9 cellular contexts compared by ENCODE assay signal in genomic region chr1:220732621-220733020, GRCh38. TPM values are rescaled to one million over a fixed set of nuclear protein-coding genes. Genes with fewer than 3 reads are reported as not detected.
DNase-seq lines count a peak whose midpoint lies in the region; ATAC-seq, FAIRE-seq and TF ChIP-seq lines count a peak whose summit lies in the region.
"Had no signal": no experiment of that assay in that cellular context is flagged by ENCODE, and none has a peak within 500 bp of the region (broad histone marks: within the 10 kb centered on the region; RNA-seq: fewer than 3 reads in every experiment).

No MANE protein-coding gene starts in this region.

- H2AFZ ChIP-seq in K562 (ENCODE audit: low read depth, low read length) = peak overlapping the region; percentile 71

- no peak for FAIRE-seq in K562 (lab: Jason Lieb, UNC)

- CTCF ChIA-PET in K562 (lab: Yijun Ruan, JAX; ENCODE audit: low intra/inter-chr PET ratio) = no interaction called here

- no peak for TF ChIP-seq CTCF in K562 (IDR thresholded peaks at IDR 0.05 in 2 of 3, conservative IDR thresholded peaks at IDR 0.05 in 1 of 3; ENCODE audit: insufficient read depth in 2 of 3, low read depth in 1 of 3, low read length in 3 of 3)
- no peak for TF ChIP-seq CTCF in GM13977 (IDR thresholded peaks at IDR 0.05; ENCODE audit: extremely low read depth, insufficient read depth, missing control alignments)
- no peak for TF ChIP-seq CTCF in ovary (IDR thresholded peaks at IDR 0.05)

- H3K27ac ChIP-seq in BLaER1 treated with 17β-estradiol and CSF1 and Interleukin-3, amounts not matched to agents 10 nM and 100 nM = peak overlapping the region in 10 of 11 experiments; percentile 49 to 70 (median 62); a peak in 17 of 22 replicates
- no peak overlapping the region for H3K27ac ChIP-seq in K562 (ENCODE audit: extremely low read depth, low read depth, low read length)
- no peak overlapping the region for H3K27ac ChIP-seq in ovary

- H3K4me3 ChIP-seq in BLaER1 treated with 17β-estradiol and CSF1 and Interleukin-3, amounts not matched to agents 10 nM and 100 nM = peak overlapping the region in 2 of 10 experiments; percentile 11 to 26; a peak in 1 of 20 replicates
- H3K4me3 ChIP-seq in K562 (no peak overlapping the region), mucosa of stomach (ENCODE audit: low read length) (peak overlapping the region; percentile 62), ovary (no peak overlapping the region)

- peak overlapping the region; percentile 3 to 78 (median 59) for H3K4me2 ChIP-seq in BLaER1 treated with 17β-estradiol and CSF1 and Interleukin-3, amounts not matched to agents 10 nM and 100 nM
- peak overlapping the region; percentile 14; the same call in 1 of the 2 replicates for H3K4me2 ChIP-seq in K562 (ENCODE audit: insufficient read depth, low read length)

- in situ Hi-C loops in K562 (cut with MboI) = no loop called here
- in situ Hi-C loops in GM13977 (cut with MboI; ENCODE audit: low pct_unique_long_range_greater_than_20kb, low sequenced_read_pairs, unreplicated experiment) = loop anchor here (25.0 kb wide), 1 partner anchor 445 kb away; no protein-coding TSS in a partner anchor

- H3K9me1 ChIP-seq in K562 (ENCODE audit: control insufficient read depth, insufficient read depth, low read length) = no peaks in the 10 kb centered on the region

- ATAC-seq in HG02642 (IDR thresholded peaks at IDR 0.05; ENCODE audit: poor library complexity, unreplicated experiment) (peak; percentile 11), K562 (peak; percentile 39), HG02938 (IDR thresholded peaks at IDR 0.05; ENCODE audit: unreplicated experiment) (no peak)

- no peaks in the 10 kb centered on the region; a peak in 1 of 22 replicates for H3K9me3 ChIP-seq in BLaER1 treated with 17β-estradiol and CSF1 and Interleukin-3, amounts not matched to agents 10 nM and 100 nM (replicated peaks in 1 of 11)
- H3K9me3 ChIP-seq in K562 (replicated peaks; ENCODE audit: control insufficient read depth, insufficient read depth, low read depth, low read length) = no peaks in the 10 kb centered on the region
- no peaks in the 10 kb centered on the region for H3K9me3 ChIP-seq in mucosa of stomach (ENCODE audit: control insufficient read depth, low read length)
- H3K9me3 ChIP-seq in ovary = no peaks in the 10 kb centered on the region

- DNase-seq in K562 (ENCODE audit: extremely low read depth in 1 of 4, low spot score in 3 of 4) (no peak), GM13977 (ENCODE audit: low spot score) (no peak), ovary (no peak)
- DNase-seq in effector CD8-positive, alpha-beta T cell (lab: John Stamatoyannopoulos, UW) = no peak

- 20% methylated on average over 7 of the region's 7 CpGs for WGBS in K562 (ENCODE audit: insufficient coverage, low coverage, missing lambda C conversion rate)
- 72 to 77% (median 77%) methylated on average over 7 of the region's 7 CpGs for WGBS in ovary, 3 donors

- no peaks in the 10 kb centered on the region for H4K20me1 ChIP-seq in BLaER1 treated with 17β-estradiol and CSF1 and Interleukin-3, amounts not matched to agents 10 nM and 100 nM
- no peaks in the 10 kb centered on the region for H4K20me1 ChIP-seq in K562 (replicated peaks; ENCODE audit: control insufficient read depth, insufficient read depth, low read length)

- POLR2A ChIA-PET in K562 (lab: Yijun Ruan, JAX) = interaction anchor here (0.6 to 1.3 kb wide), 3 partner anchors 14 to 452 kb away, joined by 3 to 4 read pairs (median 4); no protein-coding TSS in a partner anchor

- H3K9ac ChIP-seq in BLaER1 treated with 17β-estradiol and CSF1 and Interleukin-3, amounts not matched to agents 10 nM and 100 nM = peak overlapping the region in 1 of 11 experiments; percentile 5; a peak in 3 of 22 replicates
- H3K9ac ChIP-seq in K562 (ENCODE audit: insufficient read depth in 1 of 2, low read depth in 2 of 2, low read length in 2 of 2) = no peak overlapping the region
- H3K9ac ChIP-seq in mucosa of stomach (ENCODE audit: low read length) = peak overlapping the region; percentile 40

- no peak for TF ChIP-seq EP300 in K562 (IDR thresholded peaks at IDR 0.05; ENCODE audit: low read length)
- TF ChIP-seq EP300 in ovary (IDR thresholded peaks at IDR 0.05) = no peak

- intact Hi-C loops in K562 (cut with micrococcal nuclease) (loop anchor here (1.0 to 5.0 kb wide), 3 partner anchors 51 to 452 kb away; no protein-coding TSS in a partner anchor), ovary (cut with DNase I) (loop anchor here in 2 of 4 donors (2.0 to 5.0 kb wide), 2 partner anchors 40 to 42 kb away; partner anchors contain the start of gene C1orf115 (in 2 of the 2))

- H3K79me2 ChIP-seq in K562 (ENCODE audit: control insufficient read depth, insufficient read depth, low read length) = no peaks in the 10 kb centered on the region

- BruUV-seq in K562 (replicated peaks; lab: Mats Ljungman, UMichigan) = no TSS peak

- H3K4me1 ChIP-seq in BLaER1 treated with 17β-estradiol and CSF1 and Interleukin-3, amounts not matched to agents 10 nM and 100 nM = peaks cover 6 to 18% (median 14%) of the 10 kb centered on the region in 10 experiments; a peak in 19 of 20 replicates
- H3K4me1 ChIP-seq in K562 (replicated peaks in 1 of 2; ENCODE audit: control insufficient read depth in 2 of 2, insufficient read depth in 2 of 2, low read length in 2 of 2) = no peaks in the 10 kb centered on the region
- H3K4me1 ChIP-seq in mucosa of stomach (ENCODE audit: control insufficient read depth, insufficient read depth, low read length) = peaks cover 15% of the 10 kb centered on the region
- H3K4me1 ChIP-seq in ovary (ENCODE audit: insufficient read depth) = peaks cover 3% of the 10 kb centered on the region

- no peak for TF ChIP-seq POLR2A in K562 (conservative IDR thresholded peaks at IDR 0.05)
- no peak for TF ChIP-seq POLR2A in ovary (IDR thresholded peaks at IDR 0.05)

- H3K36me3 ChIP-seq in BLaER1 treated with 17β-estradiol and CSF1 and Interleukin-3, amounts not matched to agents 10 nM and 100 nM = no peaks in the 10 kb centered on the region
- no peaks in the 10 kb centered on the region for H3K36me3 ChIP-seq in K562 (ENCODE audit: control insufficient read depth, insufficient read depth, low read length)
- H3K36me3 ChIP-seq in mucosa of stomach (ENCODE audit: control insufficient read depth, insufficient read depth, low read length) = no peaks in the 10 kb centered on the region
- H3K36me3 ChIP-seq in ovary = no peaks in the 10 kb centered on the region

- H3K27me3 ChIP-seq in BLaER1 treated with 17β-estradiol and CSF1 and Interleukin-3, amounts not matched to agents 10 nM and 100 nM = no peaks in the 10 kb centered on the region
- H3K27me3 ChIP-seq in K562 (ENCODE audit: control insufficient read depth in 2 of 2, insufficient read depth in 2 of 2, low read length in 2 of 2) = peaks cover 3 to 4% of the 10 kb centered on the region in 2 experiments; a peak in 1 of 5 replicates
- no peaks in the 10 kb centered on the region for H3K27me3 ChIP-seq in mucosa of stomach (ENCODE audit: control insufficient read depth, insufficient read depth, low read length)
- no peaks in the 10 kb centered on the region for H3K27me3 ChIP-seq in ovary

- TF ChIP-seq RAD21 in K562 (CRISPR knock-in tag; conservative IDR thresholded peaks at IDR 0.05 in 1 of 2, IDR thresholded peaks at IDR 0.05 in 1 of 2) = no peak

RNA-seq across cellular contexts. Expression of gene MTARC2, which starts 15.5 kb away (rescaled TPM):
- not detected in 2 replicates for total RNA-seq in K562 (2011; cell fraction: chromatin; rRNA removed; ENCODE audit: low replicate concordance)
- not detected in 2 replicates for total RNA-seq in K562 (2011; cell fraction: nucleolus; rRNA removed)
- total RNA-seq in K562 (2011; cell fraction: nucleoplasm; rRNA removed) = not detected in 2 replicates
- total RNA-seq in K562 (2014; rRNA removed) (not detected in 2 replicates), K562 (2014; rRNA removed; fragmentation: Illumina TruSeq; extraction: Trizol) (not detected in 2 replicates), K562 (2015; rRNA removed; fragmentation: Illumina TruSeq; extraction: Trizol) (not detected in 2 replicates), K562 (2021) (0.11 and 0.35 TPM in 2 replicates), ovary (10 to 100 TPM; 12.8 to 26.9 (median 23.6) TPM)
- polyA plus RNA-seq in K562 (2011; rRNA removed) (not detected in 2 replicates), K562 (2014; fragmentation: Illumina TruSeq; extraction: Trizol) (not detected in 2 replicates), K562 (2014; fragmentation: Nextera tagmentation; extraction: Ambion mirVana) (under 1 TPM in 1 of 2 experiments, not detected in 1; 0.03 TPM), K562 (2014; rRNA removed) (not detected in 2 replicates), ovary (10 to 100 TPM; 17.4 to 80.2 TPM)
- polyA plus RNA-seq in K562 (2011; cell fraction: cytosol; rRNA removed) = not detected in 2 replicates
- polyA plus RNA-seq in K562 (2011; cell fraction: nucleus; rRNA removed) = not detected in 2 replicates
- 0.11 TPM in 1 of 2 replicates, not detected in the other for polyA plus RNA-seq in K562 (2012)
- polyA minus RNA-seq in K562 (2011; rRNA and poly(A)+ RNA removed) = not detected in 2 replicates
- polyA minus RNA-seq in K562 (2011; cell fraction: cytosol; rRNA and poly(A)+ RNA removed) = not detected in 2 replicates
- polyA minus RNA-seq in K562 (2011; cell fraction: nucleus; rRNA and poly(A)+ RNA removed) = not detected in 2 replicates

RNA-seq across cellular contexts. Expression of gene C1orf115, which starts 42.5 kb away (rescaled TPM):
- total RNA-seq in K562 (2011; cell fraction: chromatin; rRNA removed; ENCODE audit: low replicate concordance) = not detected in 2 replicates
- total RNA-seq in K562 (2011; cell fraction: nucleolus; rRNA removed) = not detected in 2 replicates
- not detected in 2 replicates for total RNA-seq in K562 (2011; cell fraction: nucleoplasm; rRNA removed)
- total RNA-seq in K562 (2014; rRNA removed) = not detected in 2 replicates
- not detected in 2 replicates for total RNA-seq in K562 (2014; rRNA removed; fragmentation: Illumina TruSeq; extraction: Trizol)
- not detected in 2 replicates for total RNA-seq in K562 (2015; rRNA removed; fragmentation: Illumina TruSeq; extraction: Trizol)
- total RNA-seq in K562 (2021) = 0.09 TPM in 1 of 2 replicates, not detected in the other
- not detected in 2 replicates for polyA plus RNA-seq in K562 (2011; rRNA removed)
- polyA plus RNA-seq in K562 (2011; cell fraction: cytosol; rRNA removed) = not detected in 2 replicates
- polyA plus RNA-seq in K562 (2011; cell fraction: nucleus; rRNA removed) = not detected in 2 replicates
- not detected in 2 replicates for polyA plus RNA-seq in K562 (2012)
- not detected in 2 replicates for polyA plus RNA-seq in K562 (2014; fragmentation: Illumina TruSeq; extraction: Trizol)
- not detected for polyA plus RNA-seq in K562 (2014; fragmentation: Nextera tagmentation; extraction: Ambion mirVana)
- not detected in 2 replicates for polyA plus RNA-seq in K562 (2014; rRNA removed)
- polyA minus RNA-seq in K562 (2011; rRNA and poly(A)+ RNA removed) = not detected in 2 replicates
- polyA minus RNA-seq in K562 (2011; cell fraction: cytosol; rRNA and poly(A)+ RNA removed) = not detected in 2 replicates
- polyA minus RNA-seq in K562 (2011; cell fraction: nucleus; rRNA and poly(A)+ RNA removed) = not detected in 2 replicates
- total RNA-seq in ovary = 10 to 100 TPM; 10.0 to 19.8 (median 13.2) TPM
- polyA plus RNA-seq in ovary = 10 to 100 TPM; 20.3 to 23.8 TPM
- total RNA-seq: H4 had no signal

RNA-seq across cellular contexts. Expression of gene MTARC1, which starts 54.1 kb away (rescaled TPM):
- total RNA-seq in K562 (2011; cell fraction: chromatin; rRNA removed; ENCODE audit: low replicate concordance) = not detected in 2 replicates
- 0.17 TPM in 1 of 2 replicates, not detected in the other for total RNA-seq in K562 (2011; cell fraction: nucleolus; rRNA removed)
- 0.08 TPM in 1 of 2 replicates, not detected in the other for total RNA-seq in K562 (2011; cell fraction: nucleoplasm; rRNA removed)
- not detected in 2 replicates for total RNA-seq in K562 (2014; rRNA removed)
- total RNA-seq in K562 (2014; rRNA removed; fragmentation: Illumina TruSeq; extraction: Trizol) = not detected in 2 replicates
- not detected in 2 replicates for total RNA-seq in K562 (2015; rRNA removed; fragmentation: Illumina TruSeq; extraction: Trizol)
- 0.11 TPM in 1 of 2 replicates, not detected in the other for total RNA-seq in K562 (2021)
- 0.14 TPM in 1 of 2 replicates, not detected in the other for polyA plus RNA-seq in K562 (2011; rRNA removed)
- 0.03 and 0.10 TPM in 2 replicates for polyA plus RNA-seq in K562 (2011; cell fraction: cytosol; rRNA removed)
- polyA plus RNA-seq in K562 (2011; cell fraction: nucleus; rRNA removed) = 0.06 TPM in 1 of 2 replicates, not detected in the other
- 0.08 TPM in 1 of 2 replicates, not detected in the other for polyA plus RNA-seq in K562 (2012)
- polyA plus RNA-seq in K562 (2014; fragmentation: Illumina TruSeq; extraction: Trizol) = not detected in 2 replicates
- polyA plus RNA-seq in K562 (2014; fragmentation: Nextera tagmentation; extraction: Ambion mirVana) = under 1 TPM in 1 of 2 experiments, not detected in 1; 0.07 TPM
- not detected in 2 replicates for polyA plus RNA-seq in K562 (2014; rRNA removed)
- 0.56 TPM in 1 of 2 replicates, not detected in the other for polyA minus RNA-seq in K562 (2011; rRNA and poly(A)+ RNA removed)
- polyA minus RNA-seq in K562 (2011; cell fraction: cytosol; rRNA and poly(A)+ RNA removed) = 0.29 and 1.8 TPM in 2 replicates
- polyA minus RNA-seq in K562 (2011; cell fraction: nucleus; rRNA and poly(A)+ RNA removed) = 0.13 TPM in 1 of 2 replicates, not detected in the other
- total RNA-seq in ovary = 1 to 10 TPM; 1.7 to 6.1 (median 4.7) TPM
- 10 to 100 TPM in 1 of 2 donors, 1 to 10 TPM in 1; 2.8 to 13.2 TPM for polyA plus RNA-seq in ovary

Comparison
In these comparisons a context has a peak if more than half of its experiments do, and no peak if none do; other contexts are left out.
1. H3K27ac ChIP-seq: peak in BLaER1 treated with 17β-estradiol and CSF1 and Interleukin-3, amounts not matched to agents 10 nM and 100 nM (10 of 11); none in K562 (single experiment) and ovary (0 of 2).
2. RNA of gene MTARC2, which starts 15.5 kb away (total RNA-seq): 12.8 to 26.9 TPM in ovary; 0.11 to 0.35 TPM in K562; every median in the first group is over 10 times any median in the second.
3. RNA of gene C1orf115, which starts 42.5 kb away (total RNA-seq): 10.0 to 19.8 TPM in ovary; 0.09 TPM in K562; every median in the first group is over 10 times any median in the second.